ENCODE assay signal across 9 cellular contexts in the genomic region with DNA sequence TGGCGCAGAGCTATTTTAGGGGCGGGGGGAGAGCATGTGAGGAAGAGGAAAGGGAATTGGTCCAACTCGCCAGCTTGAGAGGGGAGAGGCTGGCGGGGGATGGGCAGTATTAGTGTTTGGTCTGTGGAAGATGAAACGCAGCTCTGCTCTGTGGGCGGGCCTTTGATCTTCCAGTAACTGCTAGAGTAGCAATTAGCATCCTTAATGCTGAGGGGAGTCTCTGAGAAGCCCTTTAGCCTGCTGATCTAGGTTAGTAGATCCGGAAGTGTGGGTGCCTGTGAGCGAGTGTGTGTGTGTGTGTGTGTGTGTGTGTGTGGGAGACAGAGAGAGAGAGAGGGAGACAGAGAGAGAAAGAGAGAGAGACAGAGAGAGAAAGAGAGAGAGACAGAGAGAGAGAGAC.
A peak's percentile ranks its signal among the peaks of the same experiment; 100 is the strongest.
DNase-seq lines count a peak whose midpoint lies in the region.
"Had no signal": no experiment of that assay in that cellular context is flagged by ENCODE, and none has a peak within 500 bp of the region (broad histone marks: within the 10 kb centered on the region; RNA-seq: fewer than 3 reads in every experiment).

No MANE protein-coding gene starts in this region.

- H3K27me3 ChIP-seq in ACC112 (ENCODE audit: insufficient read depth, low read length): no peaks in the 10 kb centered on the region
- no peaks in the 10 kb centered on the region for H3K27me3 ChIP-seq in muscle layer of duodenum (ENCODE audit: low read depth, low read length)
- H3K27me3 ChIP-seq: body of pancreas had no signal

- DNase-seq in activated CD4-positive, CD25-positive, alpha-beta regulatory T cell (lab: John Stamatoyannopoulos, UW): peak in 3 of 4 experiments; percentile 33 to 61 (median 46)
- DNase-seq in cerebellum (ENCODE audit: low spot score) (peak; percentile 82), GM19238 (ENCODE audit: insufficient read length, low spot score) (no peak), GM03348 (ENCODE audit: low spot score) (no peak)
- peak; percentile 43 to 81 for DNase-seq in stimulated activated CD8-positive, alpha-beta memory T cell treated with anti-CD3 and anti-CD28 coated beads, Interleukin-7, amount 100 ng/mL, for 48 hours (ENCODE audit: extremely low read depth in 1 of 2, low read depth in 1 of 2)

- H3K4me3 ChIP-seq in ACC112 (ENCODE audit: low read depth, low read length) (peak overlapping the region; percentile 65), muscle layer of duodenum (ENCODE audit: low read depth in 1 of 2, low read length in 2 of 2) (peak overlapping the region; percentile 14 to 52)
- H3K4me3 ChIP-seq: body of pancreas had no signal

- H3K4me1 ChIP-seq in ACC112 (ENCODE audit: control insufficient read depth, insufficient read depth, low read length, unreplicated experiment): no peaks in the 10 kb centered on the region
- no peaks in the 10 kb centered on the region for H3K4me1 ChIP-seq in muscle layer of duodenum (ENCODE audit: control insufficient read depth in 1 of 2, insufficient read depth in 2 of 2, low read length in 2 of 2)

- peak overlapping the region; percentile 15 for H2AFZ ChIP-seq in ACC112 (ENCODE audit: low read length, unreplicated experiment)

- no peaks in the 10 kb centered on the region for H3K36me3 ChIP-seq in ACC112 (ENCODE audit: insufficient read depth, low read length)
- H3K36me3 ChIP-seq in KOPT-K1 (ENCODE audit: insufficient read depth, low read length): no peaks in the 10 kb centered on the region
- H3K36me3 ChIP-seq in muscle layer of duodenum (ENCODE audit: control insufficient read depth in 1 of 2, insufficient read depth in 2 of 2, low read length in 2 of 2): no peaks in the 10 kb centered on the region

- no peaks in the 10 kb centered on the region for H3K9me3 ChIP-seq in KOPT-K1 (ENCODE audit: insufficient read depth, low read length, poor library complexity, severe bottlenecking)
- no peaks in the 10 kb centered on the region for H3K9me3 ChIP-seq in muscle layer of duodenum (ENCODE audit: control insufficient read depth in 1 of 2, low read length in 2 of 2)
- H3K9me3 ChIP-seq: body of pancreas had no signal

- H3K27ac ChIP-seq in ACC112 (ENCODE audit: low read depth, low read length) (no peak overlapping the region), KOPT-K1 (ENCODE audit: low read depth, low read length, poor library complexity, severe bottlenecking) (peak overlapping the region; percentile 64), muscle layer of duodenum (ENCODE audit: low read length) (no peak overlapping the region)
- H3K27ac ChIP-seq: body of pancreas had no signal

- H3K79me2 ChIP-seq in ACC112 (ENCODE audit: control insufficient read depth, insufficient read depth, low read length, unreplicated experiment): no peaks in the 10 kb centered on the region

Comparison
In these comparisons a context has a peak if more than half of its experiments do, and no peak if none do; other contexts are left out.
1. DNase-seq: peak in activated CD4-positive, CD25-positive, alpha-beta regulatory T cell (3 of 4), cerebellum (single experiment) and stimulated activated CD8-positive, alpha-beta memory T cell treated with anti-CD3 and anti-CD28 coated beads, Interleukin-7, amount 100 ng/mL, for 48 hours (2 of 2); none in GM19238 (single experiment) and GM03348 (single experiment).